Comparison of ENCODE assay signal across 15 cellular contexts in genomic region chr17:32807577-32807976, GRCh38.
"Had no signal": no experiment of that assay in that cellular context is flagged by ENCODE, and none has a peak within 500 bp of the region (broad histone marks: within the 10 kb centered on the region; RNA-seq: fewer than 3 reads in every experiment).

No MANE protein-coding gene starts in this region.

- H3K4me3 Mint-ChIP-seq: activated T-helper 17 cell treated with anti-CD3 and anti-CD28 coated beads, Interleukin-2, amount 50 U/mL, for 72 hours; natural killer cell; stimulated activated naive B cell treated with anti-CD40 and anti-IgM and Interleukin-4, amounts not matched to agents 10 μg/mL and 1 μg/mL and 100 μg/mL, for 72 hours; T-helper 2 cell treated with Interferon-gamma antibody and Interleukin-4, amounts not matched to agents 5 μg/mL and 100 μg/mL, for 36 hours had no signal

- ATAC-seq: activated T-helper 17 cell treated with anti-CD3 and anti-CD28 coated beads, Interleukin-2, amount 50 U/mL, for 72 hours; left lung; natural killer cell; stimulated activated naive B cell treated with anti-CD40 and anti-IgM and Interleukin-4, amounts not matched to agents 10 μg/mL and 1 μg/mL and 100 μg/mL, for 72 hours had no signal

- H3K4me3 ChIP-seq: ascending aorta, esophagus muscularis mucosa, left lung, upper lobe of left lung had no signal

- H3K9me3 ChIP-seq: ascending aorta, esophagus muscularis mucosa, left lung, neutrophil, upper lobe of left lung had no signal

- H3K36me3 Mint-ChIP-seq: natural killer cell; stimulated activated naive B cell treated with anti-CD40 and anti-IgM and Interleukin-4, amounts not matched to agents 10 μg/mL and 1 μg/mL and 100 μg/mL, for 72 hours had no signal

- H3K9me3 Mint-ChIP-seq: activated T-helper 17 cell treated with anti-CD3 and anti-CD28 coated beads, Interleukin-2, amount 50 U/mL, for 72 hours; natural killer cell; stimulated activated naive B cell treated with anti-CD40 and anti-IgM and Interleukin-4, amounts not matched to agents 10 μg/mL and 1 μg/mL and 100 μg/mL, for 72 hours; T-helper 2 cell treated with Interferon-gamma antibody and Interleukin-4, amounts not matched to agents 5 μg/mL and 100 μg/mL, for 36 hours had no signal

- H3K27me3 Mint-ChIP-seq: activated T-helper 17 cell treated with anti-CD3 and anti-CD28 coated beads, Interleukin-2, amount 50 U/mL, for 72 hours had no signal

- H3K36me3 ChIP-seq: ascending aorta, esophagus muscularis mucosa, left lung, neutrophil, upper lobe of left lung had no signal

- H3K27ac ChIP-seq: esophagus muscularis mucosa, left lung, neutrophil, upper lobe of left lung had no signal

- H3K27ac Mint-ChIP-seq: activated T-helper 17 cell treated with anti-CD3 and anti-CD28 coated beads, Interleukin-2, amount 50 U/mL, for 72 hours; natural killer cell; stimulated activated naive B cell treated with anti-CD40 and anti-IgM and Interleukin-4, amounts not matched to agents 10 μg/mL and 1 μg/mL and 100 μg/mL, for 72 hours; T-helper 2 cell treated with Interferon-gamma antibody and Interleukin-4, amounts not matched to agents 5 μg/mL and 100 μg/mL, for 36 hours had no signal

- H3K27me3 ChIP-seq: ascending aorta, esophagus muscularis mucosa, left lung, neutrophil, upper lobe of left lung had no signal

- DNase-seq: activated naive CD4-positive, alpha-beta T cell treated with Interleukin-2 at 50 U/mL for 16 hours; hippocampal formation; left lung; mammary epithelial cell; natural killer cell; posterior cingulate gyrus; stimulated activated CD4-positive, alpha-beta T cell treated with anti-CD3 and anti-CD28 coated beads, Interleukin-2, amount 100 ng/mL, for 48 hours; stimulated activated naive B cell treated with anti-CD40 and anti-IgM and Interleukin-4, amounts not matched to agents 10 μg/mL and 1 μg/mL and 100 μg/mL, for 72 hours; substantia nigra; upper lobe of left lung had no signal
